ENCODE assay signal across 1 cellular context in genomic region chr2:128442891-128443302, GRCh38.
TF ChIP-seq lines count a peak whose summit lies in the region.

No MANE protein-coding gene starts in this region.

TF ChIP-seq in K562, 482 proteins besides CTCF, POLR2A, EP300 and RAD21 (continued from another document):
- TF ChIP-seq ZBTB11 (CRISPR knock-in tag; IDR thresholded peaks at IDR 0.05): peak in 1 of 3 experiments; percentile 29; a peak in 1 of 6 replicates
- no peak for TF ChIP-seq MXD1 (CRISPR knock-in tag; IDR thresholded peaks at IDR 0.05; ENCODE audit: borderline replicate concordance, poor library complexity, severe bottlenecking)
- TF ChIP-seq COPS2 (conservative IDR thresholded peaks at IDR 0.05): no peak
- TF ChIP-seq STAT5B (CRISPR knock-in tag; IDR thresholded peaks at IDR 0.05): no peak
- no peak for TF ChIP-seq NR2C2 (CRISPR knock-in tag; IDR thresholded peaks at IDR 0.05)
- 0 out of 2 replicates have a peak, but pooled peaks have one; percentile 12 for TF ChIP-seq NR2C2 (tag; IDR thresholded peaks at IDR 0.05)
- no peak for TF ChIP-seq ZFP30 (CRISPR knock-in tag; IDR thresholded peaks at IDR 0.05; ENCODE audit: borderline replicate concordance)
- no peak for TF ChIP-seq HDAC6 (IDR thresholded peaks at IDR 0.05; ENCODE audit: low read depth, low read length)
- TF ChIP-seq JUN (IDR thresholded peaks at IDR 0.05; ENCODE audit: borderline replicate concordance, low read depth, low read length): no peak
- no peak for TF ChIP-seq JUN (CRISPR knock-in tag; IDR thresholded peaks at IDR 0.05; ENCODE audit: borderline replicate concordance)
- TF ChIP-seq UBTF (IDR thresholded peaks at IDR 0.05; ENCODE audit: borderline replicate concordance in 1 of 2, low read depth in 2 of 2, low read length in 2 of 2): no peak
